22 cellular contexts compared by ENCODE assay signal in genomic region chr4:20217521-20217920, GRCh38. TPM values are rescaled to one million over a fixed set of nuclear protein-coding genes. Genes with fewer than 3 reads are reported as not detected.
"Had no signal": no experiment of that assay in that cellular context is flagged by ENCODE, and none has a peak within 500 bp of the region (broad histone marks: within the 10 kb centered on the region; RNA-seq: fewer than 3 reads in every experiment).

No MANE protein-coding gene starts in this region.

- H3K9me3 ChIP-seq: breast epithelium, SJSA1 had no signal

- H3K4me1 ChIP-seq: breast epithelium had no signal

- H3K27ac ChIP-seq: breast epithelium, RWPE1, SJSA1 had no signal

- H3K4me3 ChIP-seq: breast epithelium, SJSA1 had no signal

- H3K36me3 ChIP-seq: breast epithelium, SJSA1 had no signal

- H3K27me3 ChIP-seq: breast epithelium, SJSA1 had no signal

- DNase-seq: activated CD4-positive, alpha-beta T cell treated with anti-CD3 and anti-CD28 coated beads for 48 hours; activated CD4-positive, alpha-beta T cell treated with anti-CD3 and anti-CD28 coated beads, Interleukin-2, amount 50 U/mL, for 4 hours; activated CD4-positive, CD25-positive, alpha-beta regulatory T cell treated with anti-CD3 and anti-CD28 coated beads, Interleukin-2, amount 50 U/mL, for 72 hours; activated CD8-positive, alpha-beta memory T cell treated with anti-CD3 and anti-CD28 coated beads, Interleukin-2, amount 50 U/mL, for 48 hours; activated CD8-positive, alpha-beta T cell treated with anti-CD3 and anti-CD28 coated beads, Interleukin-2, amount 10 ng/mL, durations not matched to agents 7 days and 5 days; activated T-cell treated with anti-CD3 and anti-CD28 coated beads, Interleukin-2, amount 50 U/mL, for 1 hour; aorta; caudate nucleus; NCI-H1092; NCI-H1417; NCI-H1930; NCI-H2171 treated with DMSO at 0.1 percent for 48 hours; NCI-H510A treated with DMSO at 0.1 percent for 48 hours; NCI-H69; NK-92 treated with Interleukin-12 subunit alpha and Interleukin-12 subunit beta, amount 100 ng/mL, for 24 hours; OCI-M1; SHP77; T-helper 17 cell; T-helper 9 cell had no signal

RNA-seq across cellular contexts. Expression of gene SLIT2, which starts 34.2 kb away (rescaled TPM):
- total RNA-seq: activated CD8-positive, alpha-beta T cell treated with anti-CD3 and anti-CD28 coated beads, Interleukin-2, amount 10 ng/mL, durations not matched to agents 7 days and 5 days; T-helper 17 cell had no signal
